In the genomic region with DNA sequence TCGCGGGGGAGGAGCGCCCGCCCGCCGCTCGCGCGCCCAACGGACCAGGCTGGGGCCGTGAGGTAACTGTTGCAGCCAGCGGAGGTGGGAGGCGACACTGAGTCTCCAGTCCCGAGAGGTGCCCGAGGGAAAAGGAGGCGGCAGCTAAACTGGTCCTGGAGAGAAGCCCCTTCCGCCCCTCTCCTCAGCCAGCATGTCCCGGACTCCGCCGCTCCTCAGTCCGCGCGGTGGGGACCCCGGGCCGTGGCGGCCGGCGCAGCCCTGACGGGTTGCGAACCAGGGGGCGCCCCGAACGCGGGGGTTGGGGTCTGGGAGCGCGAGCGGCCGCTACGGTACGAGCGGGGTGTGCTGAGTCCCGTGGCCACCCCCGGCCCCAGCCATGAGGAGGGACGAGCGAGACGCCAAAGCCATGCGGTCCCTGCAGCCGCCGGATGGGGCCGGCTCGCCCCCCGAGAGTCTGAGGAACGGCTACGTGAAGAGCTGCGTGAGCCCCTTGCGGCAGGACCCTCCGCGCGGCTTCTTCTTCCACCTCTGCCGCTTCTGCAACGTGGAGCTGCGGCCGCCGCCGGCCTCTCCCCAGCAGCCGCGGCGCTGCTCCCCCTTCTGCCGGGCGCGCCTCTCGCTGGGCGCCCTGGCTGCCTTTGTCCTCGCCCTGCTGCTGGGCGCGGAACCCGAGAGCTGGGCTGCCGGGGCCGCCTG, we compare ENCODE assay signal across 8 cellular contexts. TPM values are rescaled to one million over a fixed set of nuclear protein-coding genes. Genes with fewer than 3 reads are reported as not detected.
DNase-seq lines count a peak whose midpoint lies in the region; ATAC-seq and TF ChIP-seq lines count a peak whose summit lies in the region.

Gene PDE3B (plus strand): TSS at position 108 of the 699 bp plus-strand sequence. CDS start 272 bp downstream, at position 380.

- H3K4me1 ChIP-seq in lung (ENCODE audit: control insufficient read depth in 2 of 2, insufficient read depth in 2 of 2, low read length in 2 of 2) = peaks cover 2 to 4% of the 10 kb centered on the region in 2 donors

- H3K27me3 ChIP-seq in lung (ENCODE audit: control insufficient read depth, insufficient read depth) = no peaks in the 10 kb centered on the region

- 0 to 1% methylated on average over 42 to 79 of the region's 79 CpGs for WGBS in lung, 2 donors

- peak within 1 kb of the TSS; percentile 57 for H3K4me3 ChIP-seq in AG09309 (ENCODE audit: control insufficient read depth, low read depth, low read length)
- H3K4me3 ChIP-seq in lung = peak within 1 kb of the TSS; percentile 82

- H3K36me3 ChIP-seq in lung (ENCODE audit: control insufficient read depth in 2 of 2, insufficient read depth in 2 of 2, low read length in 2 of 2) = no peaks in the 10 kb centered on the region

- no peaks in the 10 kb centered on the region for H3K9me3 ChIP-seq in lung (ENCODE audit: control insufficient read depth in 2 of 2, insufficient read depth in 1 of 2, low read length in 1 of 2)

- ATAC-seq in GM18868 (IDR thresholded peaks at IDR 0.05; ENCODE audit: unreplicated experiment) = peak; percentile 65
- ATAC-seq in HG03108 (IDR thresholded peaks at IDR 0.05; ENCODE audit: unreplicated experiment) = peak; percentile 72
- peak; percentile 84 for ATAC-seq in lung (ENCODE audit: insufficient read depth, low FRiP score)

- peak within 1 kb of the TSS; percentile 71 to 91 for H3K27ac ChIP-seq in lung (ENCODE audit: low read depth in 1 of 2, low read length in 1 of 2)

- no peak for DNase-seq in AG09309 (ENCODE audit: low read depth)
- peak; percentile 50 for DNase-seq in NCI-H510A treated with DMSO at 0.1 percent for 48 hours (lab: John Stamatoyannopoulos, UW)
- peak; percentile 70 for DNase-seq in activated CD4-positive, alpha-beta T cell treated with anti-CD3 and anti-CD28 coated beads, Interleukin-2, amount 50 U/mL, for 1 hour
- peak; percentile 89 for DNase-seq in ecto neural progenitor cell (ENCODE audit: low spot score)
- DNase-seq in lung (ENCODE audit: low spot score) = peak; percentile 68
- peak; percentile 53 for DNase-seq in stimulated activated CD8-positive, alpha-beta memory T cell treated with anti-CD3 and anti-CD28 coated beads, Interleukin-12 subunit alpha, Interleukin-12 subunit beta, amount 100 ng/mL, for 1 hour (ENCODE audit: low read depth)

- TF ChIP-seq CTCF in AG09309 (IDR thresholded peaks at IDR 0.05; ENCODE audit: control insufficient read depth, insufficient read depth, low read depth, low read length, missing control alignments) (no peak), lung (IDR thresholded peaks at IDR 0.05; ENCODE audit: control extremely low read depth, extremely low read depth) (no peak)

RNA-seq across cellular contexts. Expression of gene PDE3B, which starts in this region (rescaled TPM):
- total RNA-seq in lung = 10 to 100 TPM; 17.3 to 79.2 TPM
- 1 to 10 TPM; 3.3 to 5.7 TPM for polyA plus RNA-seq in lung
